Comparison of ENCODE assay signal across 20 cellular contexts in the genomic region with DNA sequence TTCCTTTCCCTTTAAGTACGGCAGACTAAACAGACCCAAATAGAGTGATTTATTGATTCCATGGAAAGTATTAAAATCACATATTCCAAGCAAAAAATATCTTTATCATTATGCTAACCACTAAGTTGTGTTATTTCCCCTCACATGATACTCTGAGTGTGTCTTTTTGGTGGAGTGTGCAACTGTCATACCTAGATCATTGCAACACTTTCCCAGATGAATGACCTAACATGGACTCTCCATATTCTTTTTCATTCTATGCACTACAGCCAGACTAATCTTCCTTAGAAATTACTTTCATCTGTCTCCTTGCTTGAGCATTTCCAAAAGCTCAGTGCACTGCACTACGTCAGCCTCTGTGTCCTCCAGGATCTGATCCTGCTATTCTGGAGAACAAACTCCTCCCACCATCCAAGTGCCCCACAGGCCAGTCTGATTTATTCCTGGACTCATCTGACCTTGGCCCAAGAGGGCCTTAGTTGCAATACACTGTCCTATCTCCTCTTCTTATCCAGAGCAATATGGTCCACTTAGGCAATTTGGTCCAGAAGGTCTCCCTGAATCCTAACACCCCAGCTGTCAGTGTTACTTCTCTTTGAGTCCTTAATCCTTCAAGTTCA.
DNase-seq lines count a peak whose midpoint lies in the region; ATAC-seq and TF ChIP-seq lines count a peak whose summit lies in the region.
"Had no signal": no experiment of that assay in that cellular context is flagged by ENCODE, and none has a peak within 500 bp of the region (broad histone marks: within the 10 kb centered on the region; RNA-seq: fewer than 3 reads in every experiment).

No MANE protein-coding gene starts in this region.

- TF ChIP-seq CTCF in Panc1 (IDR thresholded peaks at IDR 0.05), result no peak
- TF ChIP-seq CTCF in fibroblast of mammary gland (conservative IDR thresholded peaks at IDR 0.05; ENCODE audit: control insufficient read depth, insufficient read depth, low read depth, low read length), result no peak
- TF ChIP-seq CTCF in tibial artery (IDR thresholded peaks at IDR 0.05), result no peak
- TF ChIP-seq CTCF in ovary (IDR thresholded peaks at IDR 0.05), result no peak

- H3K4me1 Mint-ChIP-seq in activated naive CD4-positive, alpha-beta T cell treated with anti-CD3 and anti-CD28 coated beads for 36 hours (ENCODE audit: low read depth), result peaks cover 2% of the 10 kb centered on the region

- TF ChIP-seq POLR2A in ovary (IDR thresholded peaks at IDR 0.05), result no peak

- no peaks in the 10 kb centered on the region for H3K9me3 Mint-ChIP-seq in activated naive CD4-positive, alpha-beta T cell treated with anti-CD3 and anti-CD28 coated beads for 36 hours
- H3K9me3 Mint-ChIP-seq: CD4-positive, alpha-beta memory T cell; IgD-negative memory B cell had no signal

- no peaks in the 10 kb centered on the region for H3K36me3 ChIP-seq in Panc1 (ENCODE audit: control insufficient read depth, insufficient read depth, low read length)
- H3K36me3 ChIP-seq in tibial artery, result no peaks in the 10 kb centered on the region
- H3K36me3 ChIP-seq in ovary, result no peaks in the 10 kb centered on the region
- H3K36me3 ChIP-seq: BLaER1 treated with 17β-estradiol and CSF1 and Interleukin-3, amounts not matched to agents 10 nM and 100 nM; Peyer's patch; SJSA1 had no signal

- TF ChIP-seq EP300 in ovary (IDR thresholded peaks at IDR 0.05), result no peak

- H3K4me3 Mint-ChIP-seq in activated naive CD4-positive, alpha-beta T cell treated with anti-CD3 and anti-CD28 coated beads for 36 hours, result no peak overlapping the region
- H3K4me3 Mint-ChIP-seq: CD4-positive, alpha-beta memory T cell; IgD-negative memory B cell had no signal

- no TSS peak for BruUV-seq in Panc1 (replicated peaks; lab: Mats Ljungman, UMichigan)

- intact Hi-C loops in Panc1 (cut with micrococcal nuclease; ENCODE audit: unreplicated experiment) (no loop called here), tibial artery (cut with DNase I; ENCODE audit: low total_unique reads) (loop anchor here (10.0 kb wide), 1 partner anchor 574 kb away; no protein-coding TSS in a partner anchor), ovary (cut with DNase I) (no loop called here)
- intact Hi-C loops in activated naive CD4-positive, alpha-beta T cell treated with anti-CD3 and anti-CD28 coated beads for 36 hours (cut with micrococcal nuclease), result no loop called here

- WGBS in ovary, 3 donors, result 32 to 47% (median 39%) methylated on average over 2 of the region's 2 CpGs

- H3K9me3 ChIP-seq in Panc1 (ENCODE audit: control insufficient read depth, insufficient read depth, low read depth, low read length), result peaks cover 6% of the 10 kb centered on the region; the same call in 1 of the 2 replicates
- no peaks in the 10 kb centered on the region for H3K9me3 ChIP-seq in tibial artery
- no peaks in the 10 kb centered on the region for H3K9me3 ChIP-seq in ovary
- H3K9me3 ChIP-seq: Caco-2, Peyer's patch, SJSA1 had no signal

- H3K27ac Mint-ChIP-seq in activated naive CD4-positive, alpha-beta T cell treated with anti-CD3 and anti-CD28 coated beads for 36 hours, result no peak overlapping the region
- H3K27ac Mint-ChIP-seq: CD4-positive, alpha-beta memory T cell; IgD-negative memory B cell had no signal

- in situ Hi-C loops in Panc1 (cut with HindIII; ENCODE audit: low pct_unique_long_range_greater_than_20kb, low sequenced_read_pairs), result no loop called here

- no peak overlapping the region for H3K4me3 ChIP-seq in Panc1 (ENCODE audit: low read depth in 2 of 2, low read length in 2 of 2)
- H3K4me3 ChIP-seq in fibroblast of mammary gland (ENCODE audit: control insufficient read depth, low read depth, low read length), result no peak overlapping the region
- H3K4me3 ChIP-seq in tibial artery, result no peak overlapping the region
- no peak overlapping the region for H3K4me3 ChIP-seq in ovary
- H3K4me3 ChIP-seq: BLaER1 treated with 17β-estradiol and CSF1 and Interleukin-3, amounts not matched to agents 10 nM and 100 nM; Peyer's patch; SJSA1 had no signal

- no peaks in the 10 kb centered on the region for H3K27me3 ChIP-seq in Panc1 (ENCODE audit: control insufficient read depth, insufficient read depth, low read length)
- no peaks in the 10 kb centered on the region for H3K27me3 ChIP-seq in tibial artery
- H3K27me3 ChIP-seq in ovary, result no peaks in the 10 kb centered on the region
- H3K27me3 ChIP-seq: BLaER1 treated with 17β-estradiol and CSF1 and Interleukin-3, amounts not matched to agents 10 nM and 100 nM; Peyer's patch; SJSA1 had no signal

- POLR2A ChIA-PET in Panc1 (lab: Charles Lee), result no interaction called here

- H3K27ac ChIP-seq in Panc1 (ENCODE audit: low read length) (peak overlapping the region; percentile 44; the same call in 1 of the 2 replicates), tibial artery (peak overlapping the region; percentile 86 to 91), ovary (no peak overlapping the region)
- H3K27ac ChIP-seq: BLaER1 treated with 17β-estradiol and CSF1 and Interleukin-3, amounts not matched to agents 10 nM and 100 nM; Peyer's patch; SJSA1 had no signal

- DNase-seq in NCI-H82 (lab: John Stamatoyannopoulos, UW) (peak; percentile 9), NCI-H82 treated with DMSO at 0.1 percent for 48 hours (lab: John Stamatoyannopoulos, UW; ENCODE audit: unreplicated experiment) (no peak), Panc1 (ENCODE audit: low read depth, low spot score) (no peak), fibroblast of mammary gland (ENCODE audit: low read depth) (peak; percentile 50), tibial artery (no peak), ovary (no peak)
- DNase-seq in activated CD8-positive, alpha-beta memory T cell treated with anti-CD3 and anti-CD28 coated beads, Interleukin-2, amount 50 U/mL, for 48 hours, result no peak
- DNase-seq in activated naive CD4-positive, alpha-beta T cell treated with anti-CD3 and anti-CD28 coated beads for 36 hours, result no peak
- DNase-seq: 8988T; Caco-2; CD4-positive, alpha-beta memory T cell; DMS 273 treated with DMSO at 0.1 percent for 48 hours; DMS79 treated with DMSO at 0.1 percent for 48 hours; NCI-H1048; NCI-H1417 treated with DMSO at 0.1 percent for 48 hours; NCI-H187; Peyer's patch had no signal

- no peaks in the 10 kb centered on the region for H3K27me3 Mint-ChIP-seq in activated naive CD4-positive, alpha-beta T cell treated with anti-CD3 and anti-CD28 coated beads for 36 hours (ENCODE audit: low read depth)
- H3K27me3 Mint-ChIP-seq: CD4-positive, alpha-beta memory T cell had no signal

- H3K4me1 ChIP-seq in Panc1 (ENCODE audit: control insufficient read depth, insufficient read depth, low read length), result no peaks in the 10 kb centered on the region
- peaks cover 0 to 73% (median 30%) of the 10 kb centered on the region in 4 donors for H3K4me1 ChIP-seq in tibial artery
- peaks cover 7% of the 10 kb centered on the region for H3K4me1 ChIP-seq in ovary (ENCODE audit: insufficient read depth)
- H3K4me1 ChIP-seq: Caco-2 had no signal

- CTCF ChIA-PET in Panc1 (lab: Charles Lee), result no interaction called here
- CTCF ChIA-PET in activated naive CD4-positive, alpha-beta T cell treated with anti-CD3 and anti-CD28 coated beads for 36 hours (lab: Charles Lee), result no interaction called here

- no peak for ATAC-seq in Panc1

- H3K36me3 Mint-ChIP-seq in activated naive CD4-positive, alpha-beta T cell treated with anti-CD3 and anti-CD28 coated beads for 36 hours (ENCODE audit: low read depth), result no peaks in the 10 kb centered on the region
- H3K36me3 Mint-ChIP-seq: CD4-positive, alpha-beta memory T cell; IgD-negative memory B cell had no signal

Comparison
In these comparisons a context has a peak if more than half of its experiments do, and no peak if none do; other contexts are left out.
1. DNase-seq: peak in NCI-H82 (single experiment) and fibroblast of mammary gland (single experiment); none in NCI-H82 treated with DMSO at 0.1 percent for 48 hours (single experiment), Panc1 (single experiment), tibial artery (0 of 2), ovary (0 of 5), activated CD8-positive, alpha-beta memory T cell treated with anti-CD3 and anti-CD28 coated beads, Interleukin-2, amount 50 U/mL, for 48 hours (single experiment) and activated naive CD4-positive, alpha-beta T cell treated with anti-CD3 and anti-CD28 coated beads for 36 hours (single experiment).
2. H3K27ac ChIP-seq: peak in Panc1 (single experiment) and tibial artery (2 of 2); none in ovary (0 of 2).